8 cellular contexts compared by ENCODE assay signal in the genomic region with DNA sequence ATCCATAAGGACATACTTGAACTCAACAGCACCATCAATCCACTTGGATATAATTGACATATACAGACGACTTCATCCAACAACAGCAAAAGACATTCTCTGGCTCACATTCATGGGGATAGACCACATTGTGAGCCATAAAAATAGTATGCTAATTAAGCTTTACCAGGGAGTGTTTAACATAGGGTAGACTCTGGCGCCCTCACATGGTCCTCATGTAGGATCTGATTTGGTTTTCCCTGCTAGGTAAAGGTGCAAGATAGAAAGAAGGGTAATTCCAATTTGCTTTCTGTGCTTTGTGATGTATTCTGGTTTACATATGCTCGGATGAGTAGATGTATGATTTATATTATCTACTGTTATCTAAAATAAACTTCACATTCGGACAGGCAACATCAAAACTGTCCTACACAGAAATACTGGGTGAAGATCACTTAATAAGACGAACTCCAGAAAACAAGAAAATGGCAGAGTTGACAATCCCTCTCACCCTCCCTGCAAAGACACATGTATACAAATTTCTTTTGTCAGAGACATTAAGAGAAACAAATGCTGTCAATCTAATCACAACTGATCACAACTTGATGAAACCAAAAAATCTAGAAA. TPM values are rescaled to one million over a fixed set of nuclear protein-coding genes. Genes with fewer than 3 reads are reported as not detected.
A peak's percentile ranks its signal among the peaks of the same experiment; 100 is the strongest.
DNase-seq lines count a peak whose midpoint lies in the region; ATAC-seq and TF ChIP-seq lines count a peak whose summit lies in the region.

No MANE protein-coding gene starts in this region.

- intact Hi-C loops in CD14-positive monocyte (cut with micrococcal nuclease) (no loop called here), left ventricle myocardium superior (cut with micrococcal nuclease) (no loop called here)

- H3K36me3 Mint-ChIP-seq in CD14-positive monocyte (no peaks in the 10 kb centered on the region), nephron (ENCODE audit: low read depth) (no peaks in the 10 kb centered on the region)

- H3K4me1 ChIP-seq in HEK293 (ENCODE audit: control insufficient read depth, insufficient read depth, low read length) = no peaks in the 10 kb centered on the region

- no peak for ATAC-seq in HG03378 (IDR thresholded peaks at IDR 0.05; ENCODE audit: unreplicated experiment)
- no peak for ATAC-seq in left ventricle myocardium superior

- peak; percentile 36 for TF ChIP-seq CTCF in CD14-positive monocyte (IDR thresholded peaks at IDR 0.05)
- no peak; the same call in 1 of the 2 replicates for TF ChIP-seq CTCF in HEK293 (tag by site-specific recombination; IDR thresholded peaks at IDR 0.05)
- TF ChIP-seq CTCF in choroid plexus epithelial cell (conservative IDR thresholded peaks at IDR 0.05; ENCODE audit: low read depth, low read length) = peak; percentile 59
- peak; percentile 31 to 54 (median 34) for TF ChIP-seq CTCF in nephron (IDR thresholded peaks at IDR 0.05; ENCODE audit: unreplicated experiment in 3 of 3)

- H3K4me3 ChIP-seq in HEK293 (ENCODE audit: low read depth, low read length) = no peak overlapping the region
- H3K4me3 ChIP-seq in choroid plexus epithelial cell (ENCODE audit: low read depth, low read length) = no peak overlapping the region

- DNase-seq in CD14-positive monocyte (ENCODE audit: low spot score) (no peak), NCI-H748 treated with DMSO at 0.1 percent for 48 hours (lab: John Stamatoyannopoulos, UW) (peak; percentile 64), choroid plexus epithelial cell (ENCODE audit: low read depth) (peak; percentile 58), activated gamma-delta T cell (lab: John Stamatoyannopoulos, UW) (no peak), left ventricle myocardium superior (no peak)

- no peaks in the 10 kb centered on the region for H3K36me3 ChIP-seq in HEK293 (ENCODE audit: control insufficient read depth in 2 of 2, insufficient read depth in 1 of 2, low read length in 2 of 2)

- POLR2A ChIA-PET in HEK293 (lab: Yijun Ruan, JAX) = interaction anchor here (1.2 kb wide), 1 partner anchor 52 kb away, joined by 3 read pairs; no protein-coding TSS in a partner anchor

- H3K27me3 Mint-ChIP-seq in CD14-positive monocyte (ENCODE audit: low read depth in 3 of 3) = peaks cover 24 to 48% (median 39%) of the 10 kb centered on the region in 3 donors
- H3K27me3 Mint-ChIP-seq in nephron (ENCODE audit: low read depth) = peaks cover 46% of the 10 kb centered on the region

- H3K27ac ChIP-seq in HEK293 (ENCODE audit: extremely low read depth, low read depth, low read length) = no peak overlapping the region

- H3K4me1 Mint-ChIP-seq in CD14-positive monocyte = peaks cover 14% of the 10 kb centered on the region
- no peaks in the 10 kb centered on the region for H3K4me1 Mint-ChIP-seq in nephron

- H3K27ac Mint-ChIP-seq in CD14-positive monocyte (no peak overlapping the region), nephron (no peak overlapping the region)

- H3K4me3 Mint-ChIP-seq in CD14-positive monocyte (peak overlapping the region in 1 of 2 donors; percentile 21), nephron (no peak overlapping the region)

- H3K9me3 Mint-ChIP-seq in CD14-positive monocyte = peaks cover 0 to 12% (median 2%) of the 10 kb centered on the region in 7 donors
- H3K9me3 Mint-ChIP-seq in nephron = peaks cover 3% of the 10 kb centered on the region

- no peaks in the 10 kb centered on the region for H3K9me3 ChIP-seq in HEK293 (ENCODE audit: control insufficient read depth, insufficient read depth, low read depth, low read length)

- CTCF ChIA-PET in HEK293 (lab: Yijun Ruan, JAX) = interaction anchor here (0.8 to 2.7 kb wide), 13 partner anchors 18 to 177 kb away, joined by 3 to 22 read pairs (median 4); a partner anchor contains a TSS

TF ChIP-seq in HEK293, 187 proteins besides CTCF, POLR2A, EP300 and RAD21:
- TF ChIP-seq ZNF654 (tag by site-specific recombination; IDR thresholded peaks at IDR 0.05; ENCODE audit: low read depth) (peak; percentile 89), ZBTB17 (tag by site-specific recombination; IDR thresholded peaks at IDR 0.05) (no peak), ZNF658 (tag by site-specific recombination; IDR thresholded peaks at IDR 0.05) (no peak), ZNF324 (tag by site-specific recombination; IDR thresholded peaks at IDR 0.05) (no peak), ZNF510 (tag by site-specific recombination; IDR thresholded peaks at IDR 0.05; ENCODE audit: insufficient replicate concordance) (no peak), GFI1B (tag by site-specific recombination; IDR thresholded peaks at IDR 0.05) (no peak)

RNA-seq across cellular contexts. Expression of a gene that starts 27.7 kb away (rescaled TPM):
- not detected for polyA plus RNA-seq in CD14-positive monocyte
- not detected for total RNA-seq in left ventricle myocardium superior

Comparison
In these comparisons a context has a peak if more than half of its experiments do, and no peak if none do; other contexts are left out.
1. DNase-seq: peak in NCI-H748 treated with DMSO at 0.1 percent for 48 hours (single experiment) and choroid plexus epithelial cell (single experiment); none in CD14-positive monocyte (single experiment), activated gamma-delta T cell (single experiment) and left ventricle myocardium superior (single experiment).